Comparison of ENCODE assay signal across 1 cellular context in genomic region chr4:41881931-41882621, GRCh38.
TF ChIP-seq lines count a peak whose summit lies in the region.

No MANE protein-coding gene starts in this region.

TF ChIP-seq in GM23338, 12 proteins besides CTCF, POLR2A, EP300 and RAD21 (continued from another document):
- TF ChIP-seq REST (IDR thresholded peaks at IDR 0.05; ENCODE audit: unreplicated experiment) (no peak), EZH2 (IDR thresholded peaks at IDR 0.05; ENCODE audit: low read depth, unreplicated experiment) (peak; percentile 88), ZNF331 (CRISPR knock-in tag; IDR thresholded peaks at IDR 0.05; ENCODE audit: low read depth) (no peak), EZH2phosphoT487 (IDR thresholded peaks at IDR 0.05; ENCODE audit: unreplicated experiment) (peak; percentile 94), CREB1 (CRISPR knock-in tag; IDR thresholded peaks at IDR 0.05; ENCODE audit: low read depth) (no peak)
